Comparison of ENCODE assay signal across 17 cellular contexts in genomic region chr18:79327199-79327545, GRCh38.
DNase-seq lines count a peak whose midpoint lies in the region; ATAC-seq lines count a peak whose summit lies in the region.
"Had no signal": no experiment of that assay in that cellular context is flagged by ENCODE, and none has a peak within 500 bp of the region (broad histone marks: within the 10 kb centered on the region; RNA-seq: fewer than 3 reads in every experiment).

No MANE protein-coding gene starts in this region.

- peaks cover 6% of the 10 kb centered on the region for H3K4me1 Mint-ChIP-seq in activated T-cell treated with anti-CD3 and anti-CD28 coated beads, Interleukin-2, amount 50 U/mL, for 4 hours (ENCODE audit: low read depth)
- peaks cover 9% of the 10 kb centered on the region for H3K4me1 Mint-ChIP-seq in activated CD8-positive, alpha-beta T cell treated with anti-CD3 and anti-CD28 coated beads, Interleukin-2, amount 10 ng/mL, durations not matched to agents 7 days and 5 days (ENCODE audit: low read depth)
- H3K4me1 Mint-ChIP-seq in effector memory CD8-positive, alpha-beta T cell (ENCODE audit: low read depth in 2 of 2): peaks cover 16 to 17% of the 10 kb centered on the region in 2 donors
- H3K4me1 Mint-ChIP-seq in stimulated activated effector memory CD8-positive, alpha-beta T cell treated with anti-CD3 and anti-CD28 coated beads, Interleukin-12 subunit alpha, Interleukin-12 subunit beta, amount 100 ng/mL, for 72 hours: peaks cover 20% of the 10 kb centered on the region

- peak overlapping the region; percentile 4 for H3K4me3 Mint-ChIP-seq in activated T-cell treated with anti-CD3 and anti-CD28 coated beads, Interleukin-2, amount 50 U/mL, for 4 hours
- H3K4me3 Mint-ChIP-seq in activated CD8-positive, alpha-beta T cell treated with anti-CD3 and anti-CD28 coated beads, Interleukin-2, amount 10 ng/mL, durations not matched to agents 7 days and 5 days: peak overlapping the region; percentile 52
- peak overlapping the region; percentile 43 to 70 for H3K4me3 Mint-ChIP-seq in effector memory CD8-positive, alpha-beta T cell
- H3K4me3 Mint-ChIP-seq in stimulated activated effector memory CD8-positive, alpha-beta T cell treated with anti-CD3 and anti-CD28 coated beads, Interleukin-12 subunit alpha, Interleukin-12 subunit beta, amount 100 ng/mL, for 72 hours: peak overlapping the region; percentile 4

- POLR2A ChIA-PET in activated CD8-positive, alpha-beta T cell treated with anti-CD3 and anti-CD28 coated beads, Interleukin-2, amount 10 ng/mL, durations not matched to agents 7 days and 5 days (lab: Charles Lee): no interaction called here

- peaks cover 4% of the 10 kb centered on the region for H3K9me3 Mint-ChIP-seq in activated T-cell treated with anti-CD3 and anti-CD28 coated beads, Interleukin-2, amount 50 U/mL, for 4 hours
- peaks cover 4% of the 10 kb centered on the region for H3K9me3 Mint-ChIP-seq in activated CD8-positive, alpha-beta T cell treated with anti-CD3 and anti-CD28 coated beads, Interleukin-2, amount 10 ng/mL, durations not matched to agents 7 days and 5 days (ENCODE audit: insufficient read depth)
- H3K9me3 Mint-ChIP-seq in effector memory CD8-positive, alpha-beta T cell: peaks cover 0 to 4% of the 10 kb centered on the region in 2 donors
- H3K9me3 Mint-ChIP-seq in stimulated activated effector memory CD8-positive, alpha-beta T cell treated with anti-CD3 and anti-CD28 coated beads, Interleukin-12 subunit alpha, Interleukin-12 subunit beta, amount 100 ng/mL, for 72 hours: peaks cover 2% of the 10 kb centered on the region

- peaks cover 20% of the 10 kb centered on the region for H3K36me3 Mint-ChIP-seq in activated T-cell treated with anti-CD3 and anti-CD28 coated beads, Interleukin-2, amount 50 U/mL, for 4 hours (ENCODE audit: insufficient read depth)
- H3K36me3 Mint-ChIP-seq in activated CD8-positive, alpha-beta T cell treated with anti-CD3 and anti-CD28 coated beads, Interleukin-2, amount 10 ng/mL, durations not matched to agents 7 days and 5 days (ENCODE audit: low read depth): peaks cover 19% of the 10 kb centered on the region
- peaks cover 43% of the 10 kb centered on the region for H3K36me3 Mint-ChIP-seq in effector memory CD8-positive, alpha-beta T cell (ENCODE audit: insufficient read depth)
- H3K36me3 Mint-ChIP-seq in stimulated activated effector memory CD8-positive, alpha-beta T cell treated with anti-CD3 and anti-CD28 coated beads, Interleukin-12 subunit alpha, Interleukin-12 subunit beta, amount 100 ng/mL, for 72 hours: peaks cover 44% of the 10 kb centered on the region

- CTCF ChIA-PET in activated CD8-positive, alpha-beta T cell treated with anti-CD3 and anti-CD28 coated beads, Interleukin-2, amount 10 ng/mL, durations not matched to agents 7 days and 5 days (lab: Charles Lee): no interaction called here

- H3K27me3 Mint-ChIP-seq in activated T-cell treated with anti-CD3 and anti-CD28 coated beads, Interleukin-2, amount 50 U/mL, for 4 hours (ENCODE audit: low read depth): no peaks in the 10 kb centered on the region
- H3K27me3 Mint-ChIP-seq in activated CD8-positive, alpha-beta T cell treated with anti-CD3 and anti-CD28 coated beads, Interleukin-2, amount 10 ng/mL, durations not matched to agents 7 days and 5 days (ENCODE audit: low read depth): peaks cover 2% of the 10 kb centered on the region
- no peaks in the 10 kb centered on the region for H3K27me3 Mint-ChIP-seq in effector memory CD8-positive, alpha-beta T cell

- DNase-seq in activated T-cell treated with anti-CD3 and anti-CD28 coated beads, Interleukin-2, amount 50 U/mL, for 4 hours: no peak
- no peak for DNase-seq in activated T-cell treated with anti-CD3 and anti-CD28 coated beads, Interleukin-2, amount 50 U/mL, for 1 hour
- no peak for DNase-seq in activated CD8-positive, alpha-beta T cell treated with anti-CD3 and anti-CD28 coated beads, Interleukin-2, amount 10 ng/mL, durations not matched to agents 7 days and 5 days
- DNase-seq in effector memory CD8-positive, alpha-beta T cell: peak in 1 of 3 experiments; percentile 13
- DNase-seq in stimulated activated effector memory CD8-positive, alpha-beta T cell treated with anti-CD3 and anti-CD28 coated beads, Interleukin-12 subunit alpha, Interleukin-12 subunit beta, amount 100 ng/mL, for 72 hours (ENCODE audit: low spot score in 2 of 2): peak; percentile 12 to 57
- DNase-seq in NCI-H2107 treated with DMSO at 0.1 percent for 48 hours (lab: John Stamatoyannopoulos, UW; ENCODE audit: unreplicated experiment) (no peak), MV-4-11 (lab: John Stamatoyannopoulos, UW) (no peak)
- DNase-seq: DMS79 treated with DMSO at 0.1 percent for 48 hours; NCI-H1436 treated with DMSO at 0.1 percent for 48 hours; NCI-H2081 treated with DMSO at 0.1 percent for 48 hours; NCI-H345; NK-92 treated with Interleukin-12 subunit alpha and Interleukin-12 subunit beta, amount 100 ng/mL, for 24 hours; OCI-M1; RPMI8226 had no signal

- peak in 1 of 2 donors; percentile 48 for ATAC-seq in activated T-cell treated with anti-CD3 and anti-CD28 coated beads, Interleukin-2, amount 50 U/mL, for 4 hours
- ATAC-seq in activated CD8-positive, alpha-beta T cell treated with anti-CD3 and anti-CD28 coated beads, Interleukin-2, amount 10 ng/mL, durations not matched to agents 7 days and 5 days: peak; percentile 33
- peak; percentile 55 for ATAC-seq in effector memory CD8-positive, alpha-beta T cell (replicated peaks)
- ATAC-seq in stimulated activated effector memory CD8-positive, alpha-beta T cell treated with anti-CD3 and anti-CD28 coated beads, Interleukin-12 subunit alpha, Interleukin-12 subunit beta, amount 100 ng/mL, for 72 hours: peak; percentile 86
- no peak for ATAC-seq in HG03342 (IDR thresholded peaks at IDR 0.05; ENCODE audit: unreplicated experiment)
- ATAC-seq: A549, HCT116 had no signal

- H3K27ac Mint-ChIP-seq in activated CD8-positive, alpha-beta T cell treated with anti-CD3 and anti-CD28 coated beads, Interleukin-2, amount 10 ng/mL, durations not matched to agents 7 days and 5 days: peak overlapping the region; percentile 75
- peak overlapping the region; percentile 78 to 89 for H3K27ac Mint-ChIP-seq in effector memory CD8-positive, alpha-beta T cell
- H3K27ac Mint-ChIP-seq in stimulated activated effector memory CD8-positive, alpha-beta T cell treated with anti-CD3 and anti-CD28 coated beads, Interleukin-12 subunit alpha, Interleukin-12 subunit beta, amount 100 ng/mL, for 72 hours: peak overlapping the region; percentile 72

Comparison
In these comparisons a context has a peak if more than half of its experiments do, and no peak if none do; other contexts are left out.
1. DNase-seq: peak in stimulated activated effector memory CD8-positive, alpha-beta T cell treated with anti-CD3 and anti-CD28 coated beads, Interleukin-12 subunit alpha, Interleukin-12 subunit beta, amount 100 ng/mL, for 72 hours (2 of 2); none in activated T-cell treated with anti-CD3 and anti-CD28 coated beads, Interleukin-2, amount 50 U/mL, for 4 hours (single experiment), activated T-cell treated with anti-CD3 and anti-CD28 coated beads, Interleukin-2, amount 50 U/mL, for 1 hour (single experiment), activated CD8-positive, alpha-beta T cell treated with anti-CD3 and anti-CD28 coated beads, Interleukin-2, amount 10 ng/mL, durations not matched to agents 7 days and 5 days (single experiment), NCI-H2107 treated with DMSO at 0.1 percent for 48 hours (single experiment) and MV-4-11 (single experiment).
2. H3K4me3 Mint-ChIP-seq: peak in every context shown above with its lines; median percentile 56 in effector memory CD8-positive, alpha-beta T cell; 52 in activated CD8-positive, alpha-beta T cell treated with anti-CD3 and anti-CD28 coated beads, Interleukin-2, amount 10 ng/mL, durations not matched to agents 7 days and 5 days; 4 in activated T-cell treated with anti-CD3 and anti-CD28 coated beads, Interleukin-2, amount 50 U/mL, for 4 hours; 4 in stimulated activated effector memory CD8-positive, alpha-beta T cell treated with anti-CD3 and anti-CD28 coated beads, Interleukin-12 subunit alpha, Interleukin-12 subunit beta, amount 100 ng/mL, for 72 hours.
3. Peak in every context shown above with its lines, with median percentiles within 50 percentile points of each other: H3K27ac Mint-ChIP-seq.